In the genomic region with DNA sequence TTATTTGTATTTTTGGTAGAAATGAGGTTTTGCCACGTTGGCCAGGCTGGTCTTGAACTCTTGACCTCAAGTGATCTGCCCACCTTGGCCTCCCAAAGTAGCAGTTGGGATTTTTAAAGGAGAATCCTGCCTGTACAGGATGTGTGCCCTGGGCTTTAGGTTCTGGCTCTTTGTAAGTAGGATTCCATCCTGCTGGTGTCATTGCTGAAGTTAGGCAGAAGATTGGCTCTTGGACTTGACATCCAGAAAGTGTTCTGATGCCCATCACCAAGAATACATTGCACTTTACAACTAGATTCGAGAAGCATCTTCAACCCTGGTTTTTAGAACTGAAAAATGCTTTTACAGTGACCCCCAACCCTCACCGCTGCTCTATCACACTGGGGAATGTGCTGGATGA, we compare ENCODE assay signal across 20 cellular contexts. TPM values are rescaled to one million over a fixed set of nuclear protein-coding genes. Genes with fewer than 3 reads are reported as not detected.
DNase-seq lines count a peak whose midpoint lies in the region; ATAC-seq, FAIRE-seq and TF ChIP-seq lines count a peak whose summit lies in the region.
"Had no signal": no experiment of that assay in that cellular context is flagged by ENCODE, and none has a peak within 500 bp of the region (broad histone marks: within the 10 kb centered on the region; RNA-seq: fewer than 3 reads in every experiment).

No MANE protein-coding gene starts in this region.

- H3K27me3 Mint-ChIP-seq in activated CD8-positive, alpha-beta memory T cell treated with anti-CD3 and anti-CD28 coated beads, Interleukin-2, amount 10 ng/mL, durations not matched to agents 7 days and 5 days: peaks cover 55% of the 10 kb centered on the region
- peaks cover 46% of the 10 kb centered on the region for H3K27me3 Mint-ChIP-seq in astrocyte (ENCODE audit: low read depth, unreplicated experiment)

- peak; percentile 14 for DNase-seq in activated CD8-positive, alpha-beta memory T cell treated with anti-CD3 and anti-CD28 coated beads, Interleukin-2, amount 10 ng/mL, durations not matched to agents 7 days and 5 days
- DNase-seq in activated CD8-positive, alpha-beta memory T cell treated with anti-CD3 and anti-CD28 coated beads for 24 hours: no peak
- no peak for DNase-seq in astrocyte (ENCODE audit: low read depth)
- peak; percentile 22 for DNase-seq in islet precursor cell
- no peak for DNase-seq in cardiac septum (ENCODE audit: low spot score)
- no peak for DNase-seq in NCI-H2171 treated with DMSO at 0.1 percent for 48 hours (lab: John Stamatoyannopoulos, UW)
- no peak for DNase-seq in PC-3
- DNase-seq: BE2C; C1 segment of cervical spinal cord; CD4-positive, CD25-positive, alpha-beta regulatory T cell; CD8-positive, alpha-beta memory T cell; COR-L47; DMS 273 treated with DMSO at 0.1 percent for 48 hours; DMS53; DND-41; GF-D8; H9 had no signal

- POLR2A ChIA-PET in PC-3 (lab: Charles Lee; ENCODE audit: unreplicated experiment): no interaction called here

- H3K9me3 ChIP-seq in astrocyte (ENCODE audit: insufficient read depth, low read depth, low read length) (peaks cover 2% of the 10 kb centered on the region), PC-3 (ENCODE audit: low read length) (no peaks in the 10 kb centered on the region)
- H3K9me3 ChIP-seq: BE2C had no signal

- TF ChIP-seq CTCF in astrocyte (IDR thresholded peaks at IDR 0.05; ENCODE audit: insufficient read depth, low read depth, low read length) (no peak), PC-3 (conservative IDR thresholded peaks at IDR 0.05; ENCODE audit: low read depth, low read length) (no peak)

- H2AFZ ChIP-seq in astrocyte (ENCODE audit: low read depth, low read length) (no peak overlapping the region), PC-3 (ENCODE audit: low read length) (no peak overlapping the region)

- no peak overlapping the region for H3K27ac Mint-ChIP-seq in activated CD8-positive, alpha-beta memory T cell treated with anti-CD3 and anti-CD28 coated beads, Interleukin-2, amount 10 ng/mL, durations not matched to agents 7 days and 5 days
- H3K27ac Mint-ChIP-seq in astrocyte (ENCODE audit: unreplicated experiment): no peak overlapping the region
- H3K27ac Mint-ChIP-seq: CD4-positive, CD25-positive, alpha-beta regulatory T cell; CD8-positive, alpha-beta memory T cell; H9; IgD-negative memory B cell had no signal

- no peak for ATAC-seq in activated CD8-positive, alpha-beta memory T cell treated with anti-CD3 and anti-CD28 coated beads, Interleukin-2, amount 10 ng/mL, durations not matched to agents 7 days and 5 days
- no peak for ATAC-seq in PC-3
- ATAC-seq: HepG2 had no signal

- H3K36me3 ChIP-seq in astrocyte (ENCODE audit: insufficient read depth, low read length) (no peaks in the 10 kb centered on the region), PC-3 (ENCODE audit: low read depth, low read length) (no peaks in the 10 kb centered on the region)
- H3K36me3 ChIP-seq: BE2C had no signal

- no peaks in the 10 kb centered on the region for H3K9me2 ChIP-seq in PC-3 (replicated peaks; ENCODE audit: low read length)

- H3K4me1 ChIP-seq in astrocyte (ENCODE audit: insufficient read depth, low read length) (peaks cover 14% of the 10 kb centered on the region), PC-3 (ENCODE audit: insufficient read depth, low read length) (no peaks in the 10 kb centered on the region)
- H3K4me1 ChIP-seq: BE2C had no signal

- H3K4me3 ChIP-seq in astrocyte (ENCODE audit: insufficient read depth, low read depth, low read length) (no peak overlapping the region), PC-3 (ENCODE audit: low read length) (no peak overlapping the region)

- no peaks in the 10 kb centered on the region for H3K36me3 Mint-ChIP-seq in activated CD8-positive, alpha-beta memory T cell treated with anti-CD3 and anti-CD28 coated beads, Interleukin-2, amount 10 ng/mL, durations not matched to agents 7 days and 5 days
- H3K36me3 Mint-ChIP-seq in astrocyte (ENCODE audit: low read depth, unreplicated experiment): no peaks in the 10 kb centered on the region
- H3K36me3 Mint-ChIP-seq: CD4-positive, CD25-positive, alpha-beta regulatory T cell; CD8-positive, alpha-beta memory T cell; IgD-negative memory B cell had no signal

- peaks cover 3% of the 10 kb centered on the region for H3K27me3 ChIP-seq in astrocyte (ENCODE audit: insufficient read depth, low read length)
- H3K27me3 ChIP-seq in PC-3 (ENCODE audit: low read length): no peaks in the 10 kb centered on the region

- H3K9ac ChIP-seq in astrocyte (ENCODE audit: low read length) (no peak overlapping the region), PC-3 (ENCODE audit: low read length) (no peak overlapping the region)

- no peak overlapping the region for H3K4me2 ChIP-seq in astrocyte (ENCODE audit: low read length)
- no peak overlapping the region for H3K4me2 ChIP-seq in PC-3 (ENCODE audit: low read length)

- no peaks in the 10 kb centered on the region for H3K4me1 Mint-ChIP-seq in activated CD8-positive, alpha-beta memory T cell treated with anti-CD3 and anti-CD28 coated beads, Interleukin-2, amount 10 ng/mL, durations not matched to agents 7 days and 5 days
- no peaks in the 10 kb centered on the region for H3K4me1 Mint-ChIP-seq in astrocyte (ENCODE audit: low read depth, unreplicated experiment)
- H3K4me1 Mint-ChIP-seq: CD4-positive, CD25-positive, alpha-beta regulatory T cell; IgD-negative memory B cell had no signal

- H3K27ac ChIP-seq in astrocyte (ENCODE audit: low read depth, low read length): no peak overlapping the region
- H3K27ac ChIP-seq in PC-3 (ENCODE audit: low read length): no peak overlapping the region

- no TSS peak for BruUV-seq in PC-3 (replicated peaks; lab: Mats Ljungman, UMichigan)

- CTCF ChIA-PET in activated CD8-positive, alpha-beta memory T cell treated with anti-CD3 and anti-CD28 coated beads, Interleukin-2, amount 10 ng/mL, durations not matched to agents 7 days and 5 days (lab: Charles Lee): no interaction called here
- CTCF ChIA-PET in PC-3 (lab: Charles Lee): no interaction called here

- intact Hi-C loops in cardiac septum (cut with DNase I): no loop called here
- intact Hi-C loops in PC-3 (cut with micrococcal nuclease): no loop called here

- H3F3A ChIP-seq in PC-3 (ENCODE audit: low read length, unreplicated experiment): no peaks in the 10 kb centered on the region

- peaks cover 15% of the 10 kb centered on the region for H3K79me2 ChIP-seq in astrocyte (ENCODE audit: insufficient read depth, low read length)
- H3K79me2 ChIP-seq in PC-3 (ENCODE audit: low read length): no peaks in the 10 kb centered on the region

- H4K20me1 ChIP-seq in astrocyte (ENCODE audit: insufficient read depth, low read length) (no peaks in the 10 kb centered on the region), PC-3 (ENCODE audit: low read length) (no peaks in the 10 kb centered on the region)

- no peak overlapping the region for H3K4me3 Mint-ChIP-seq in activated CD8-positive, alpha-beta memory T cell treated with anti-CD3 and anti-CD28 coated beads, Interleukin-2, amount 10 ng/mL, durations not matched to agents 7 days and 5 days
- H3K4me3 Mint-ChIP-seq in astrocyte (ENCODE audit: unreplicated experiment): no peak overlapping the region
- H3K4me3 Mint-ChIP-seq: CD8-positive, alpha-beta memory T cell; H9; IgD-negative memory B cell had no signal

- no peaks in the 10 kb centered on the region for H3K9me3 Mint-ChIP-seq in activated CD8-positive, alpha-beta memory T cell treated with anti-CD3 and anti-CD28 coated beads, Interleukin-2, amount 10 ng/mL, durations not matched to agents 7 days and 5 days (ENCODE audit: low read depth)
- H3K9me3 Mint-ChIP-seq in astrocyte (ENCODE audit: unreplicated experiment): no peaks in the 10 kb centered on the region
- H3K9me3 Mint-ChIP-seq: CD8-positive, alpha-beta memory T cell had no signal

- FAIRE-seq in astrocyte (lab: Jason Lieb, UNC): peak; percentile 63
- FAIRE-seq: H1, HepG2 had no signal

RNA-seq across cellular contexts. Expression of a gene that starts 4.4 kb away (rescaled TPM):
- not detected for total RNA-seq in activated CD8-positive, alpha-beta memory T cell treated with anti-CD3 and anti-CD28 coated beads, Interleukin-2, amount 10 ng/mL, durations not matched to agents 7 days and 5 days
- total RNA-seq in astrocyte (2.5 and 3.2 TPM in 2 replicates), cardiac septum (0.83 TPM), PC-3 (2014; rRNA removed) (4.4 and 5.8 TPM in 2 replicates)
- total RNA-seq: CD4-positive, CD25-positive, alpha-beta regulatory T cell; CD8-positive, alpha-beta memory T cell had no signal

Comparison
In these comparisons a context has a peak if more than half of its experiments do, and no peak if none do; other contexts are left out.
1. DNase-seq: peak in activated CD8-positive, alpha-beta memory T cell treated with anti-CD3 and anti-CD28 coated beads, Interleukin-2, amount 10 ng/mL, durations not matched to agents 7 days and 5 days (single experiment) and islet precursor cell (single experiment); none in activated CD8-positive, alpha-beta memory T cell treated with anti-CD3 and anti-CD28 coated beads for 24 hours (single experiment), astrocyte (single experiment), cardiac septum (single experiment), NCI-H2171 treated with DMSO at 0.1 percent for 48 hours (single experiment) and PC-3 (single experiment).